In the genomic region with DNA sequence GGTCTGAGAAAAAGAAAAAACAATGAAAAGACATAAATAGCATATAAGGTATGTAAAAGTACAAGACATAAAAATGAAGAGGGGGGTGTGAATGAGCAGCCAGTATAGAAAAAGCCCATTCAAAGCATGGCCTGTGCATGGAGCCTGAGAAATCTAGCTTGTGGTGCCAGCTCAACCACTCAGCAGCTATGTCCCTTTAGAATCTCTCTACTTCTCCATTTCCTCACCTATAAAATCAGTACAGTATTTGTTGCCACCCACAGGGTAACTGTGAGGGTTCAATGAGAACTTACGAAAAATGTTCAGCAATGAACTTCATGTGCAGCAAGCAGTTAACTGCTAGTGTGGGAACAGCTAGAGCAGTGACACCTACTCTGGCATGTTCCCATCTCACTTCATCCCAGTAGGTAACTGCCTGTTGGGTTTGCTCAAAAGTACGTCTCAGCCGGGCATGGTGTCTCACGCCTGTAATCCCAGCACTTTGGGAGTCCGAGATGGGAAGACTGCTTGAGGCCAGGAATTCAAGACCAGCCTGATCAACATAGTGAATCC, we compare ENCODE assay signal across 16 cellular contexts. TPM values are rescaled to one million over a fixed set of nuclear protein-coding genes. Genes with fewer than 3 reads are reported as not detected.
DNase-seq lines count a peak whose midpoint lies in the region; ATAC-seq and TF ChIP-seq lines count a peak whose summit lies in the region.
"Had no signal": no experiment of that assay in that cellular context is flagged by ENCODE, and none has a peak within 500 bp of the region (broad histone marks: within the 10 kb centered on the region; RNA-seq: fewer than 3 reads in every experiment).

No MANE protein-coding gene starts in this region.

- H3K4me1 ChIP-seq in HCT116 (ENCODE audit: control insufficient read depth in 1 of 2, insufficient read depth in 2 of 2, low read length in 2 of 2): peaks cover 12 to 25% of the 10 kb centered on the region in 2 experiments
- peaks cover 0 to 13% (median 11%) of the 10 kb centered on the region in 4 donors for H3K4me1 ChIP-seq in sigmoid colon
- H3K4me1 ChIP-seq in thyroid gland: peaks cover 21 to 52% of the 10 kb centered on the region in 2 donors
- peaks cover 10 to 54% of the 10 kb centered on the region in 2 donors for H3K4me1 ChIP-seq in adrenal gland (replicated peaks in 1 of 2)
- H3K4me1 ChIP-seq: ascending aorta had no signal

- H2AFZ ChIP-seq in HCT116 (ENCODE audit: low read depth, low read length, poor library complexity, severe bottlenecking): no peak overlapping the region

- 87 to 94% methylated on average over 5 of the region's 5 CpGs for WGBS in sigmoid colon, 2 donors
- WGBS in thyroid gland, 2 donors: 86 to 91% methylated on average over 5 of the region's 5 CpGs
- WGBS in adrenal gland, 4 donors: 90 to 96% (median 93%) methylated on average over 5 of the region's 5 CpGs

- peaks cover 27% of the 10 kb centered on the region for H3K36me3 Mint-ChIP-seq in CD4-positive, alpha-beta T cell (ENCODE audit: low read depth)
- peaks cover 8% of the 10 kb centered on the region for H3K36me3 Mint-ChIP-seq in effector memory CD8-positive, alpha-beta T cell (ENCODE audit: insufficient read depth)
- peaks cover 10% of the 10 kb centered on the region for H3K36me3 Mint-ChIP-seq in nephron progenitor cell (ENCODE audit: low read depth)
- H3K36me3 Mint-ChIP-seq: natural killer cell treated with Interleukin-12 subunit alpha and Interleukin-12 subunit beta and Interleukin-15 and Interleukin-18, amount 100 ng/mL, for 72 hours had no signal

- no peak for TF ChIP-seq CTCF in CD4-positive, alpha-beta T cell (IDR thresholded peaks at IDR 0.05)
- TF ChIP-seq CTCF in HCT116 (IDR thresholded peaks at IDR 0.05 in 2 of 3, conservative IDR thresholded peaks at IDR 0.05 in 1 of 3; ENCODE audit: borderline replicate concordance in 1 of 3, insufficient read depth in 1 of 3, low read depth in 2 of 3, low read length in 2 of 3) (no peak), sigmoid colon (IDR thresholded peaks at IDR 0.05) (no peak), nephron progenitor cell (IDR thresholded peaks at IDR 0.05) (no peak), thyroid gland (IDR thresholded peaks at IDR 0.05) (no peak), adrenal gland (IDR thresholded peaks at IDR 0.05) (no peak)

- DNase-seq in CD4-positive, alpha-beta T cell: no peak
- DNase-seq in HCT116 (ENCODE audit: low read depth, low spot score): no peak
- no peak for DNase-seq in effector memory CD8-positive, alpha-beta T cell
- DNase-seq in sigmoid colon: peak; percentile 7
- no peak for DNase-seq in nephron progenitor cell
- no peak for DNase-seq in thyroid gland
- DNase-seq in adrenal gland: no peak
- DNase-seq in NCI-H226: no peak
- DNase-seq: activated CD4-positive, alpha-beta T cell treated with anti-CD3 and anti-CD28 coated beads, Interleukin-2, amount 50 U/mL, for 48 hours; DMS79 treated with DMSO at 0.1 percent for 48 hours; NCI-H2107; NCI-H82; testis had no signal

- no peaks in the 10 kb centered on the region for H3K9me3 Mint-ChIP-seq in CD4-positive, alpha-beta T cell
- H3K9me3 Mint-ChIP-seq in effector memory CD8-positive, alpha-beta T cell: no peaks in the 10 kb centered on the region
- peaks cover 10% of the 10 kb centered on the region for H3K9me3 Mint-ChIP-seq in nephron progenitor cell
- H3K9me3 Mint-ChIP-seq: natural killer cell treated with Interleukin-12 subunit alpha and Interleukin-12 subunit beta and Interleukin-15 and Interleukin-18, amount 100 ng/mL, for 72 hours had no signal

- H3K79me2 ChIP-seq in HCT116 (ENCODE audit: insufficient read depth, low read length): peaks cover 44% of the 10 kb centered on the region

- no peaks in the 10 kb centered on the region for H3K9me2 ChIP-seq in HCT116 (ENCODE audit: insufficient read depth)

- peak; percentile 33 for ATAC-seq in CD4-positive, alpha-beta T cell (ENCODE audit: poor library complexity)
- no peak for ATAC-seq in HCT116
- peak; percentile 37 for ATAC-seq in effector memory CD8-positive, alpha-beta T cell (replicated peaks)
- ATAC-seq: HepG2 had no signal

- CTCF ChIA-PET in CD4-positive, alpha-beta T cell (lab: Charles Lee): interaction anchor here (0.8 to 1.4 kb wide), 4 partner anchors 14 to 30 kb away, joined by 3 to 4 read pairs (median 3); no protein-coding TSS in a partner anchor
- CTCF ChIA-PET in HCT116 (lab: Charles Lee): no interaction called here

- no peaks in the 10 kb centered on the region; the same call in 1 of the 2 replicates for H4K20me1 ChIP-seq in HCT116 (ENCODE audit: insufficient read depth)

- H3K4me3 Mint-ChIP-seq in CD4-positive, alpha-beta T cell: no peak overlapping the region
- no peak overlapping the region for H3K4me3 Mint-ChIP-seq in effector memory CD8-positive, alpha-beta T cell
- H3K4me3 Mint-ChIP-seq in nephron progenitor cell: no peak overlapping the region
- H3K4me3 Mint-ChIP-seq: natural killer cell treated with Interleukin-12 subunit alpha and Interleukin-12 subunit beta and Interleukin-15 and Interleukin-18, amount 100 ng/mL, for 72 hours had no signal

- no peaks in the 10 kb centered on the region for H3K27me3 Mint-ChIP-seq in CD4-positive, alpha-beta T cell
- no peaks in the 10 kb centered on the region for H3K27me3 Mint-ChIP-seq in effector memory CD8-positive, alpha-beta T cell
- H3K27me3 Mint-ChIP-seq in nephron progenitor cell (ENCODE audit: low read depth, poor library complexity): no peaks in the 10 kb centered on the region
- H3K27me3 Mint-ChIP-seq: natural killer cell treated with Interleukin-12 subunit alpha and Interleukin-12 subunit beta and Interleukin-15 and Interleukin-18, amount 100 ng/mL, for 72 hours had no signal

- peak overlapping the region; percentile 18; the same call in 1 of the 2 replicates for H3K4me2 ChIP-seq in HCT116 (ENCODE audit: low read length)

- POLR2A ChIA-PET in CD4-positive, alpha-beta T cell (lab: Charles Lee): interaction anchor here (0.8 to 11.1 kb wide), 6 partner anchors 7 to 38 kb away, joined by 4 to 106 read pairs (median 9); no protein-coding TSS in a partner anchor
- POLR2A ChIA-PET in HCT116 (lab: Charles Lee): interaction anchor here (0.6 kb wide), 2 partner anchors 11 to 30 kb away, joined by 3 read pairs; no protein-coding TSS in a partner anchor

- no peaks in the 10 kb centered on the region for H3K36me3 ChIP-seq in HCT116 (ENCODE audit: control insufficient read depth in 1 of 2, insufficient read depth in 2 of 2, low read length in 2 of 2)
- H3K36me3 ChIP-seq in sigmoid colon: no peaks in the 10 kb centered on the region
- no peaks in the 10 kb centered on the region for H3K36me3 ChIP-seq in thyroid gland
- H3K36me3 ChIP-seq in adrenal gland (replicated peaks in 1 of 2): no peaks in the 10 kb centered on the region
- H3K36me3 ChIP-seq: ascending aorta had no signal

- TF ChIP-seq RAD21 in HCT116 (IDR thresholded peaks at IDR 0.05; ENCODE audit: low read depth): no peak

- H3K9me3 ChIP-seq in CD4-positive, alpha-beta T cell (ENCODE audit: control insufficient read depth, low read length): no peaks in the 10 kb centered on the region
- no peaks in the 10 kb centered on the region for H3K9me3 ChIP-seq in HCT116 (ENCODE audit: control insufficient read depth in 1 of 2, insufficient read depth in 1 of 2, low read depth in 1 of 2, low read length in 2 of 2)
- no peaks in the 10 kb centered on the region for H3K9me3 ChIP-seq in sigmoid colon
- H3K9me3 ChIP-seq in thyroid gland: no peaks in the 10 kb centered on the region
- H3K9me3 ChIP-seq in adrenal gland (replicated peaks in 1 of 3): no peaks in the 10 kb centered on the region
- H3K9me3 ChIP-seq: ascending aorta, testis had no signal

- TF ChIP-seq POLR2A in HCT116 (IDR thresholded peaks at IDR 0.05; ENCODE audit: borderline replicate concordance, extremely low read depth, insufficient read depth, insufficient read length) (no peak), sigmoid colon (IDR thresholded peaks at IDR 0.05) (no peak), thyroid gland (IDR thresholded peaks at IDR 0.05) (no peak), adrenal gland (IDR thresholded peaks at IDR 0.05) (no peak)

- no peak for TF ChIP-seq EP300 in sigmoid colon (IDR thresholded peaks at IDR 0.05)

- peaks cover 29% of the 10 kb centered on the region for H3K4me1 Mint-ChIP-seq in CD4-positive, alpha-beta T cell (ENCODE audit: low read depth)
- H3K4me1 Mint-ChIP-seq in effector memory CD8-positive, alpha-beta T cell (ENCODE audit: low read depth in 2 of 2): peaks cover 31 to 41% of the 10 kb centered on the region in 2 donors
- peaks cover 8% of the 10 kb centered on the region for H3K4me1 Mint-ChIP-seq in nephron progenitor cell

- H3K27ac ChIP-seq in CD4-positive, alpha-beta T cell (ENCODE audit: low read depth, low read length): peak overlapping the region; percentile 48
- H3K27ac ChIP-seq in HCT116 (ENCODE audit: low read depth, low read length) (no peak overlapping the region), sigmoid colon (no peak overlapping the region), thyroid gland (no peak overlapping the region), adrenal gland (no peak overlapping the region)
- H3K27ac ChIP-seq: ascending aorta, testis had no signal

- H3K4me3 ChIP-seq in HCT116 (replicated peaks in 1 of 2; ENCODE audit: low read depth in 1 of 2, low read length in 2 of 2): no peak overlapping the region
- no peak overlapping the region for H3K4me3 ChIP-seq in sigmoid colon
- no peak overlapping the region for H3K4me3 ChIP-seq in thyroid gland (replicated peaks in 1 of 3)
- no peak overlapping the region for H3K4me3 ChIP-seq in adrenal gland
- H3K4me3 ChIP-seq: ascending aorta, testis had no signal

- RAD21 ChIA-PET in HCT116 (lab: Charles Lee; ENCODE audit: low non-redundant PET in 1 of 2, low total read pairs in 2 of 2, uncharacterized antibody in 2 of 2, unreplicated experiment in 2 of 2): no interaction called here

- no peaks in the 10 kb centered on the region for H3K27me3 ChIP-seq in CD4-positive, alpha-beta T cell (ENCODE audit: control insufficient read depth, insufficient read depth, low read length)
- H3K27me3 ChIP-seq in HCT116 (ENCODE audit: insufficient read depth, low read length) (no peaks in the 10 kb centered on the region), sigmoid colon (no peaks in the 10 kb centered on the region), thyroid gland (no peaks in the 10 kb centered on the region), adrenal gland (no peaks in the 10 kb centered on the region)
- H3K27me3 ChIP-seq: ascending aorta, testis had no signal

- intact Hi-C loops in CD4-positive, alpha-beta T cell (cut with DNase I, micrococcal nuclease): no loop called here
- intact Hi-C loops in HCT116 (cut with micrococcal nuclease) (no loop called here), sigmoid colon (cut with DNase I) (no loop called here), thyroid gland (cut with DNase I) (no loop called here), adrenal gland (cut with DNase I) (no loop called here)

- no peak overlapping the region for H3K27ac Mint-ChIP-seq in CD4-positive, alpha-beta T cell
- H3K27ac Mint-ChIP-seq in effector memory CD8-positive, alpha-beta T cell: no peak overlapping the region
- H3K27ac Mint-ChIP-seq in nephron progenitor cell: no peak overlapping the region
- H3K27ac Mint-ChIP-seq: natural killer cell treated with Interleukin-12 subunit alpha and Interleukin-12 subunit beta and Interleukin-15 and Interleukin-18, amount 100 ng/mL, for 72 hours had no signal

- no TSS peak for BruUV-seq in HCT116 (replicated peaks; lab: Mats Ljungman, UMichigan)

- no peak overlapping the region for H3K9ac ChIP-seq in HCT116 (ENCODE audit: low read length)

RNA-seq across cellular contexts. Expression of a gene that starts 15.3 kb away (rescaled TPM):
- 100 to 1,000 TPM; 521 to 525 TPM for total RNA-seq in CD4-positive, alpha-beta T cell
- total RNA-seq in HCT116 (2021; ENCODE audit: unreplicated experiment): 34.3 TPM
- polyA plus RNA-seq in HCT116 (2012): 20.0 and 24.7 TPM in 2 replicates
- 10 to 100 TPM; 26.7 to 38.5 (median 35.2) TPM for total RNA-seq in sigmoid colon
- 10 to 100 TPM; 56.5 to 83.8 (median 64.3) TPM for polyA plus RNA-seq in sigmoid colon
- total RNA-seq in thyroid gland: 10 to 100 TPM; 69.0 to 94.5 (median 75.7) TPM
- 100 to 1,000 TPM in 1 of 8 donors, 10 to 100 TPM in 7; 26.0 to 141 (median 56.2) TPM for total RNA-seq in adrenal gland
- 10 to 100 TPM; 32.6 to 45.2 (median 35.3) TPM for polyA plus RNA-seq in adrenal gland
